9 cellular contexts compared by ENCODE assay signal in genomic region chr6:137698636-137699035, GRCh38.
A peak's percentile ranks its signal among the peaks of the same experiment; 100 is the strongest.
DNase-seq lines count a peak whose midpoint lies in the region; ATAC-seq and TF ChIP-seq lines count a peak whose summit lies in the region.
"Had no signal": no experiment of that assay in that cellular context is flagged by ENCODE, and none has a peak within 500 bp of the region (broad histone marks: within the 10 kb centered on the region; RNA-seq: fewer than 3 reads in every experiment).

No MANE protein-coding gene starts in this region.

- no peaks in the 10 kb centered on the region for H3K79me2 ChIP-seq in PC-9 (ENCODE audit: low read depth)

- POLR2A ChIA-PET in activated CD4-positive, alpha-beta memory T cell treated with anti-CD3 and anti-CD28 coated beads, Interleukin-2, amount 10 ng/mL, durations not matched to agents 7 days and 5 days (lab: Charles Lee) = interaction anchor here (0.9 to 3.5 kb wide), 17 partner anchors 10 to 408 kb away, joined by 3 to 12 read pairs (median 5); partner anchors contain the start of genes OLIG3 and TNFAIP3
- POLR2A ChIA-PET in PC-9 (lab: Charles Lee; ENCODE audit: unreplicated experiment) = no interaction called here

- no TSS peak for BruUV-seq in PC-9 (replicated peaks; lab: Mats Ljungman, UMichigan)

- H3K4me1 ChIP-seq in lower lobe of right lung (peaks cover 21% of the 10 kb centered on the region), PC-9 (replicated peaks; ENCODE audit: insufficient read depth) (peaks cover 17% of the 10 kb centered on the region)

- peak; percentile 16 for ATAC-seq in HG03354 (IDR thresholded peaks at IDR 0.05; ENCODE audit: poor library complexity, severe bottlenecking, unreplicated experiment)
- ATAC-seq in lower lobe of right lung = peak; percentile 38 to 68

- H2AFZ ChIP-seq in PC-9 = no peak overlapping the region

- H3K4me2 ChIP-seq in PC-9 = no peak overlapping the region

- H3K4me3 Mint-ChIP-seq in CD14-positive monocyte (peak overlapping the region; percentile 13 to 51), chondrocyte (ENCODE audit: unreplicated experiment) (no peak overlapping the region)
- H3K4me3 Mint-ChIP-seq in activated CD4-positive, alpha-beta memory T cell treated with anti-CD3 and anti-CD28 coated beads, Interleukin-2, amount 10 ng/mL, durations not matched to agents 7 days and 5 days = no peak overlapping the region

- H3K9me2 ChIP-seq in PC-9 (ENCODE audit: insufficient read depth) = no peaks in the 10 kb centered on the region

- peaks cover 42% of the 10 kb centered on the region for H3K4me1 Mint-ChIP-seq in CD14-positive monocyte
- peaks cover 59% of the 10 kb centered on the region for H3K4me1 Mint-ChIP-seq in activated CD4-positive, alpha-beta memory T cell treated with anti-CD3 and anti-CD28 coated beads, Interleukin-2, amount 10 ng/mL, durations not matched to agents 7 days and 5 days
- H3K4me1 Mint-ChIP-seq in chondrocyte (ENCODE audit: low read depth) = peaks cover 30% of the 10 kb centered on the region

- intact Hi-C loops in CD14-positive monocyte (cut with micrococcal nuclease) = loop anchor here in 1 of 2 donors (10.0 kb wide), 1 partner anchor 406 kb away; the partner anchor contains the start of gene PERP
- intact Hi-C loops in lower lobe of right lung (cut with DNase I) = no loop called here
- intact Hi-C loops in PC-9 (cut with micrococcal nuclease; ENCODE audit: unreplicated experiment) = loop anchor here (5.0 kb wide), 1 partner anchor 56 kb away; no protein-coding TSS in a partner anchor

- H3K36me3 ChIP-seq in lower lobe of right lung = no peaks in the 10 kb centered on the region
- no peaks in the 10 kb centered on the region for H3K36me3 ChIP-seq in PC-9 (ENCODE audit: low read depth)
- H3K36me3 ChIP-seq in H7 (replicated peaks; ENCODE audit: control insufficient read depth, insufficient read depth, low read length) = no peaks in the 10 kb centered on the region

- CTCF ChIA-PET in activated CD4-positive, alpha-beta memory T cell treated with anti-CD3 and anti-CD28 coated beads, Interleukin-2, amount 10 ng/mL, durations not matched to agents 7 days and 5 days (lab: Charles Lee) = interaction anchor here (0.8 to 4.1 kb wide), 16 partner anchors 8 to 410 kb away, joined by 3 to 24 read pairs (median 4); no protein-coding TSS in a partner anchor
- CTCF ChIA-PET in PC-9 (lab: Charles Lee) = interaction anchor here (0.5 kb wide), 1 partner anchor 905 kb away, joined by 7 read pairs; no protein-coding TSS in a partner anchor

- no peaks in the 10 kb centered on the region for H3K9me3 Mint-ChIP-seq in CD14-positive monocyte
- H3K9me3 Mint-ChIP-seq in activated CD4-positive, alpha-beta memory T cell treated with anti-CD3 and anti-CD28 coated beads, Interleukin-2, amount 10 ng/mL, durations not matched to agents 7 days and 5 days = peaks cover 2% of the 10 kb centered on the region
- no peaks in the 10 kb centered on the region for H3K9me3 Mint-ChIP-seq in chondrocyte (ENCODE audit: low read depth)

- TF ChIP-seq CTCF in CD14-positive monocyte (IDR thresholded peaks at IDR 0.05) = no peak
- TF ChIP-seq CTCF in lower lobe of right lung (IDR thresholded peaks at IDR 0.05) = no peak
- no peak for TF ChIP-seq CTCF in chondrocyte (IDR thresholded peaks at IDR 0.05)
- no peak for TF ChIP-seq CTCF in PC-9 (conservative IDR thresholded peaks at IDR 0.05)
- no peak for TF ChIP-seq CTCF in GM10266 (IDR thresholded peaks at IDR 0.05; ENCODE audit: control insufficient read depth, insufficient read depth, low read depth, missing control alignments)

- DNase-seq in CD14-positive monocyte (ENCODE audit: low spot score) (peak; percentile 75), lower lobe of right lung (no peak), chondrocyte (ENCODE audit: low spot score) (no peak), PC-9 (no peak), GM10266 (ENCODE audit: extremely low spot score) (no peak), H7 (no peak)
- no peak for DNase-seq in activated CD4-positive, alpha-beta memory T cell treated with anti-CD3 and anti-CD28 coated beads, Interleukin-2, amount 10 ng/mL, durations not matched to agents 7 days and 5 days

- peak overlapping the region; percentile 91 to 97 (median 97) for H3K27ac Mint-ChIP-seq in CD14-positive monocyte
- H3K27ac Mint-ChIP-seq in activated CD4-positive, alpha-beta memory T cell treated with anti-CD3 and anti-CD28 coated beads, Interleukin-2, amount 10 ng/mL, durations not matched to agents 7 days and 5 days = peak overlapping the region; percentile 94
- H3K27ac Mint-ChIP-seq in chondrocyte (ENCODE audit: unreplicated experiment) = no peak overlapping the region

- H3K27me3 ChIP-seq in lower lobe of right lung (ENCODE audit: low read depth) (no peaks in the 10 kb centered on the region), PC-9 (ENCODE audit: insufficient read depth, low read depth) (no peaks in the 10 kb centered on the region), H7 (ENCODE audit: control insufficient read depth, insufficient read depth, low read length) (no peaks in the 10 kb centered on the region)

- H4K20me1 ChIP-seq in PC-9 (ENCODE audit: insufficient read depth) = no peaks in the 10 kb centered on the region

- H3K4me3 ChIP-seq in lower lobe of right lung = no peak overlapping the region
- H3K4me3 ChIP-seq in PC-9 = no peak overlapping the region
- H3K4me3 ChIP-seq in H7 (ENCODE audit: insufficient read depth, low read depth, low read length) = no peak overlapping the region
- H3K4me3 ChIP-seq: dorsolateral prefrontal cortex had no signal

- peaks cover 15% of the 10 kb centered on the region; the same call in 1 of the 2 replicates for H3F3A ChIP-seq in PC-9 (ENCODE audit: insufficient read depth, low read depth)

- no peaks in the 10 kb centered on the region for H3K9me3 ChIP-seq in lower lobe of right lung
- H3K9me3 ChIP-seq in PC-9 (ENCODE audit: insufficient read depth, low read depth) = no peaks in the 10 kb centered on the region

- H3K27me3 Mint-ChIP-seq in CD14-positive monocyte (ENCODE audit: low read depth in 3 of 3) (peaks cover 0 to 2% (median 0%) of the 10 kb centered on the region in 3 donors), chondrocyte (ENCODE audit: low read depth) (no peaks in the 10 kb centered on the region)
- no peaks in the 10 kb centered on the region for H3K27me3 Mint-ChIP-seq in activated CD4-positive, alpha-beta memory T cell treated with anti-CD3 and anti-CD28 coated beads, Interleukin-2, amount 10 ng/mL, durations not matched to agents 7 days and 5 days

- H3K36me3 Mint-ChIP-seq in CD14-positive monocyte (no peaks in the 10 kb centered on the region), chondrocyte (ENCODE audit: low read depth) (no peaks in the 10 kb centered on the region)
- H3K36me3 Mint-ChIP-seq in activated CD4-positive, alpha-beta memory T cell treated with anti-CD3 and anti-CD28 coated beads, Interleukin-2, amount 10 ng/mL, durations not matched to agents 7 days and 5 days (ENCODE audit: low read depth) = peaks cover 3% of the 10 kb centered on the region

- H3K27ac ChIP-seq in lower lobe of right lung (no peak overlapping the region), PC-9 (no peak overlapping the region)

Comparison
In these comparisons a context has a peak if more than half of its experiments do, and no peak if none do; other contexts are left out.
1. H3K4me3 Mint-ChIP-seq: peak in CD14-positive monocyte (2 of 2); none in activated CD4-positive, alpha-beta memory T cell treated with anti-CD3 and anti-CD28 coated beads, Interleukin-2, amount 10 ng/mL, durations not matched to agents 7 days and 5 days (single experiment) and chondrocyte (single experiment).